In genomic region chr22:40050258-40050657, GRCh38 we compare ENCODE assay signal across 11 cellular contexts. TPM values are rescaled to one million over a fixed set of nuclear protein-coding genes. Genes with fewer than 3 reads are reported as not detected.
DNase-seq lines count a peak whose midpoint lies in the region; ATAC-seq lines count a peak whose summit lies in the region.
"Had no signal": no experiment of that assay in that cellular context is flagged by ENCODE, and none has a peak within 500 bp of the region (broad histone marks: within the 10 kb centered on the region; RNA-seq: fewer than 3 reads in every experiment).

No MANE protein-coding gene starts in this region.

- ATAC-seq in HG02852 (IDR thresholded peaks at IDR 0.05; ENCODE audit: unreplicated experiment) = peak; percentile 72
- ATAC-seq in stimulated activated naive CD8-positive, alpha-beta T cell treated with anti-CD3 and anti-CD28 coated beads, Interleukin-15, amount 100 ng/mL, for 72 hours = no peak
- ATAC-seq: left cardiac atrium had no signal

- no peaks in the 10 kb centered on the region for H3K9me3 Mint-ChIP-seq in activated naive CD4-positive, alpha-beta T cell treated with anti-CD3 and anti-CD28 coated beads, Interleukin-2, amount 10 ng/mL, durations not matched to agents 7 days and 5 days
- H3K9me3 Mint-ChIP-seq in stimulated activated naive CD8-positive, alpha-beta T cell treated with anti-CD3 and anti-CD28 coated beads, Interleukin-15, amount 100 ng/mL, for 72 hours = no peaks in the 10 kb centered on the region

- peak overlapping the region; percentile 83 for H3K27ac Mint-ChIP-seq in activated naive CD4-positive, alpha-beta T cell treated with anti-CD3 and anti-CD28 coated beads, Interleukin-2, amount 10 ng/mL, durations not matched to agents 7 days and 5 days
- H3K27ac Mint-ChIP-seq in stimulated activated naive CD8-positive, alpha-beta T cell treated with anti-CD3 and anti-CD28 coated beads, Interleukin-15, amount 100 ng/mL, for 72 hours = no peak overlapping the region

- H3K4me1 Mint-ChIP-seq in activated naive CD4-positive, alpha-beta T cell treated with anti-CD3 and anti-CD28 coated beads, Interleukin-2, amount 10 ng/mL, durations not matched to agents 7 days and 5 days = peaks cover 73% of the 10 kb centered on the region
- peaks cover 86% of the 10 kb centered on the region for H3K4me1 Mint-ChIP-seq in stimulated activated naive CD8-positive, alpha-beta T cell treated with anti-CD3 and anti-CD28 coated beads, Interleukin-15, amount 100 ng/mL, for 72 hours

- H3K4me3 Mint-ChIP-seq in activated naive CD4-positive, alpha-beta T cell treated with anti-CD3 and anti-CD28 coated beads, Interleukin-2, amount 10 ng/mL, durations not matched to agents 7 days and 5 days = no peak overlapping the region
- peak overlapping the region; percentile 17 to 47 for H3K4me3 Mint-ChIP-seq in stimulated activated naive CD8-positive, alpha-beta T cell treated with anti-CD3 and anti-CD28 coated beads, Interleukin-15, amount 100 ng/mL, for 72 hours

- DNase-seq in activated naive CD4-positive, alpha-beta T cell treated with anti-CD3 and anti-CD28 coated beads, Interleukin-2, amount 10 ng/mL, durations not matched to agents 7 days and 5 days = no peak
- no peak for DNase-seq in activated naive CD4-positive, alpha-beta T cell treated with Interleukin-2 at 50 U/mL for 16 hours
- DNase-seq in NOMO-1 treated with DMSO at 0.1 percent for 48 hours (lab: John Stamatoyannopoulos, UW; ENCODE audit: unreplicated experiment) = peak; percentile 75
- no peak for DNase-seq in stimulated activated naive CD8-positive, alpha-beta T cell treated with anti-CD3 and anti-CD28 coated beads, Interleukin-15, amount 100 ng/mL, for 72 hours
- no peak for DNase-seq in SK-N-DZ (ENCODE audit: low spot score)
- no peak for DNase-seq in stimulated activated naive CD4-positive, alpha-beta T cell treated with Interleukin-2 at 50 U/mL for 16 hours (lab: John Stamatoyannopoulos, UW)
- DNase-seq in activated CD4-positive, alpha-beta T cell treated with anti-CD3 and anti-CD28 coated beads, Interleukin-2, amount 50 U/mL, for 4 hours = no peak
- DNase-seq: left cardiac atrium; stimulated activated CD4-positive, alpha-beta T cell treated with anti-CD3 and anti-CD28 coated beads, Interleukin-1b, Interleukin-23, amount 100 ng/mL, for 48 hours had no signal

- peaks cover 16% of the 10 kb centered on the region for H3K36me3 Mint-ChIP-seq in activated naive CD4-positive, alpha-beta T cell treated with anti-CD3 and anti-CD28 coated beads, Interleukin-2, amount 10 ng/mL, durations not matched to agents 7 days and 5 days

- no peaks in the 10 kb centered on the region for H3K27me3 Mint-ChIP-seq in activated naive CD4-positive, alpha-beta T cell treated with anti-CD3 and anti-CD28 coated beads, Interleukin-2, amount 10 ng/mL, durations not matched to agents 7 days and 5 days
- H3K27me3 Mint-ChIP-seq in stimulated activated naive CD8-positive, alpha-beta T cell treated with anti-CD3 and anti-CD28 coated beads, Interleukin-15, amount 100 ng/mL, for 72 hours = no peaks in the 10 kb centered on the region

- CTCF ChIA-PET in activated naive CD4-positive, alpha-beta T cell treated with anti-CD3 and anti-CD28 coated beads, Interleukin-2, amount 10 ng/mL, durations not matched to agents 7 days and 5 days (lab: Charles Lee) = no interaction called here

RNA-seq across cellular contexts. Expression of gene FAM83F, which starts 55.5 kb away (rescaled TPM):
- not detected in 2 replicates for polyA plus RNA-seq in SK-N-DZ (2014; cell fraction: cytosol; rRNA removed)
- polyA plus RNA-seq in SK-N-DZ (2014; cell fraction: nucleus; rRNA removed) = 0.01 TPM in 1 of 2 replicates, not detected in the other
- polyA plus RNA-seq: BJ had no signal
